Comparison of ENCODE assay signal across 29 cellular contexts in genomic region chr9:34518896-34519295, GRCh38. TPM values are rescaled to one million over a fixed set of nuclear protein-coding genes. Genes with fewer than 3 reads are reported as not detected.
DNase-seq lines count a peak whose midpoint lies in the region; ATAC-seq and TF ChIP-seq lines count a peak whose summit lies in the region.
"Had no signal": no experiment of that assay in that cellular context is flagged by ENCODE, and none has a peak within 500 bp of the region (broad histone marks: within the 10 kb centered on the region; RNA-seq: fewer than 3 reads in every experiment).

No MANE protein-coding gene starts in this region.

- H3K4me1 ChIP-seq in heart right ventricle, result peaks cover 0 to 10% (median 8%) of the 10 kb centered on the region in 9 donors
- no peaks in the 10 kb centered on the region for H3K4me1 ChIP-seq in RWPE2 (ENCODE audit: insufficient read depth, poor library complexity, severe bottlenecking)

- no peaks in the 10 kb centered on the region for H3K36me3 ChIP-seq in heart right ventricle
- H3K36me3 ChIP-seq in RWPE2 (ENCODE audit: low read depth), result no peaks in the 10 kb centered on the region
- H3K36me3 ChIP-seq: HAP-1 had no signal

- H3K27me3 Mint-ChIP-seq in effector memory CD8-positive, alpha-beta T cell, result peaks cover 0 to 13% of the 10 kb centered on the region in 2 donors

- H3K27ac Mint-ChIP-seq in effector memory CD8-positive, alpha-beta T cell, result no peak overlapping the region
- H3K27ac Mint-ChIP-seq: CD8-positive, alpha-beta T cell; HFFc6 had no signal

- no peaks in the 10 kb centered on the region for H3K9me3 Mint-ChIP-seq in effector memory CD8-positive, alpha-beta T cell
- H3K9me3 Mint-ChIP-seq: CD8-positive, alpha-beta T cell; HFFc6 had no signal

- peaks cover 9 to 15% of the 10 kb centered on the region in 2 donors for H3K4me1 Mint-ChIP-seq in effector memory CD8-positive, alpha-beta T cell (ENCODE audit: low read depth in 2 of 2)

- WGBS in heart right ventricle, 2 donors, result 83 to 91% methylated on average over 2 of the region's 2 CpGs

- TF ChIP-seq CTCF in heart right ventricle (IDR thresholded peaks at IDR 0.05), result no peak
- TF ChIP-seq CTCF in RWPE2 (IDR thresholded peaks at IDR 0.05; ENCODE audit: poor library complexity, severe bottlenecking), result no peak

- H3K4me3 ChIP-seq in heart right ventricle, result no peak overlapping the region
- no peak overlapping the region for H3K4me3 ChIP-seq in RWPE2 (ENCODE audit: severe bottlenecking)
- H3K4me3 ChIP-seq: HAP-1, K562, SK-N-MC had no signal

- H3K27me3 ChIP-seq in heart right ventricle, result peaks cover 0 to 15% (median 0%) of the 10 kb centered on the region in 7 donors
- no peaks in the 10 kb centered on the region for H3K27me3 ChIP-seq in RWPE2 (ENCODE audit: insufficient read depth, poor library complexity, severe bottlenecking)

- intact Hi-C loops in cardiac septum (cut with DNase I) (no loop called here), heart right ventricle (cut with DNase I) (no loop called here)

- DNase-seq in cardiac septum (ENCODE audit: low spot score) (peak; percentile 67), heart right ventricle (no peak), RWPE2 (ENCODE audit: low spot score) (peak; percentile 14), germinal center (ENCODE audit: low spot score) (peak; percentile 37)
- no peak for DNase-seq in effector memory CD8-positive, alpha-beta T cell
- no peak for DNase-seq in activated naive CD4-positive, alpha-beta T cell treated with Interleukin-2 at 50 U/mL for 16 hours
- DNase-seq: C1 segment of cervical spinal cord; CD8-positive, alpha-beta T cell; DMS 273 treated with DMSO at 0.1 percent for 48 hours; DMS79; EL; GDM1; GOT3; HFFc6; NCI-H1105 treated with DMSO at 0.1 percent for 48 hours; NCI-H146; NCI-H1930; NCI-H2107; NCI-H526; NK-92 treated with Interleukin-12 subunit alpha and Interleukin-12 subunit beta, amount 100 ng/mL, for 24 hours; SHP77 treated with DMSO at 0.1 percent for 48 hours had no signal

- ATAC-seq in heart right ventricle, result no peak
- ATAC-seq in RWPE2 (ENCODE audit: low read depth), result no peak
- ATAC-seq in effector memory CD8-positive, alpha-beta T cell (replicated peaks), result no peak
- no peak for ATAC-seq in GM19397 (IDR thresholded peaks at IDR 0.05; ENCODE audit: unreplicated experiment)
- ATAC-seq in GM21737 (IDR thresholded peaks at IDR 0.05; ENCODE audit: unreplicated experiment), result no peak
- ATAC-seq: CD8-positive, alpha-beta T cell; K562 had no signal

- no peaks in the 10 kb centered on the region for H3K36me3 Mint-ChIP-seq in effector memory CD8-positive, alpha-beta T cell (ENCODE audit: insufficient read depth)
- H3K36me3 Mint-ChIP-seq: CD8-positive, alpha-beta T cell had no signal

- no peak overlapping the region for H3K4me3 Mint-ChIP-seq in effector memory CD8-positive, alpha-beta T cell
- H3K4me3 Mint-ChIP-seq: CD8-positive, alpha-beta T cell; HFFc6 had no signal

- no peaks in the 10 kb centered on the region for H3K9me3 ChIP-seq in heart right ventricle
- H3K9me3 ChIP-seq in RWPE2 (ENCODE audit: severe bottlenecking), result no peaks in the 10 kb centered on the region
- H3K9me3 ChIP-seq: HAP-1 had no signal

- no peak overlapping the region for H3K27ac ChIP-seq in heart right ventricle
- no peak overlapping the region for H3K27ac ChIP-seq in RWPE2 (ENCODE audit: poor library complexity, severe bottlenecking)
- H3K27ac ChIP-seq: RWPE1, SK-N-MC had no signal

RNA-seq across cellular contexts. Expression of gene ENHO, which starts 3.9 kb away (rescaled TPM):
- total RNA-seq in cardiac septum (1.3 TPM), heart right ventricle (under 1 TPM in 6 of 10 donors, not detected in 4; 0.32 to 0.64 (median 0.42) TPM)
- 1 to 10 TPM in 1 of 2 donors, under 1 TPM in 1; 0.46 to 1.2 TPM for polyA plus RNA-seq in heart right ventricle
- total RNA-seq: CD8-positive, alpha-beta T cell; MCF 10A had no signal
- polyA plus RNA-seq: AG04450, K562 had no signal

Comparison
In these comparisons a context has a peak if more than half of its experiments do, and no peak if none do; other contexts are left out.
1. DNase-seq: peak in cardiac septum (single experiment), RWPE2 (single experiment) and germinal center (single experiment); none in heart right ventricle (0 of 2), effector memory CD8-positive, alpha-beta T cell (0 of 3) and activated naive CD4-positive, alpha-beta T cell treated with Interleukin-2 at 50 U/mL for 16 hours (single experiment).